Comparison of ENCODE assay signal across 15 cellular contexts in genomic region chr3:114417682-114418081, GRCh38.
A peak's percentile ranks its signal among the peaks of the same experiment; 100 is the strongest.
DNase-seq lines count a peak whose midpoint lies in the region; ATAC-seq and TF ChIP-seq lines count a peak whose summit lies in the region.
"Had no signal": no experiment of that assay in that cellular context is flagged by ENCODE, and none has a peak within 500 bp of the region (broad histone marks: within the 10 kb centered on the region; RNA-seq: fewer than 3 reads in every experiment).

No MANE protein-coding gene starts in this region.

- no peaks in the 10 kb centered on the region for H3K36me3 Mint-ChIP-seq in activated T-helper 17 cell treated with anti-CD3 and anti-CD28 coated beads, Interleukin-2, amount 50 U/mL, for 72 hours (ENCODE audit: low read depth)

- H3K27me3 ChIP-seq in gastrocnemius medialis: no peaks in the 10 kb centered on the region

- no peak for TF ChIP-seq POLR2A in gastrocnemius medialis (IDR thresholded peaks at IDR 0.05)

- H3K9me3 Mint-ChIP-seq in activated T-helper 17 cell treated with anti-CD3 and anti-CD28 coated beads, Interleukin-2, amount 50 U/mL, for 72 hours: no peaks in the 10 kb centered on the region
- H3K9me3 Mint-ChIP-seq: dendritic cell treated with granulocyte-macrophage colony-stimulating factor and Interleukin-4, amounts not matched to agents 40 ng/mL and 50 ng/mL, for 4 days had no signal

- peaks cover 24% of the 10 kb centered on the region for H3K4me1 Mint-ChIP-seq in activated T-helper 17 cell treated with anti-CD3 and anti-CD28 coated beads, Interleukin-2, amount 50 U/mL, for 72 hours

- H3K27ac ChIP-seq in gastrocnemius medialis: peak overlapping the region; percentile 55 to 79 (median 72)
- H3K27ac ChIP-seq: 22Rv1, lower lobe of right lung, parathyroid adenoma had no signal

- H3K27ac Mint-ChIP-seq in activated T-helper 17 cell treated with anti-CD3 and anti-CD28 coated beads, Interleukin-2, amount 50 U/mL, for 72 hours: peak overlapping the region; percentile 88
- H3K27ac Mint-ChIP-seq: dendritic cell treated with granulocyte-macrophage colony-stimulating factor and Interleukin-4, amounts not matched to agents 40 ng/mL and 50 ng/mL, for 4 days had no signal

- ATAC-seq in HG02763 (IDR thresholded peaks at IDR 0.05; ENCODE audit: unreplicated experiment) (peak; percentile 10), gastrocnemius medialis (no peak), GM18870 (IDR thresholded peaks at IDR 0.05; ENCODE audit: unreplicated experiment) (no peak), GM18517 (IDR thresholded peaks at IDR 0.05; ENCODE audit: unreplicated experiment) (no peak)
- ATAC-seq in activated T-helper 17 cell treated with anti-CD3 and anti-CD28 coated beads, Interleukin-2, amount 50 U/mL, for 72 hours (replicated peaks): no peak
- ATAC-seq: lower lobe of right lung had no signal

- H3K36me3 ChIP-seq in gastrocnemius medialis: no peaks in the 10 kb centered on the region
- H3K36me3 ChIP-seq: lower lobe of right lung had no signal

- H3K4me1 ChIP-seq in gastrocnemius medialis: peaks cover 87 to 95% of the 10 kb centered on the region in 2 donors
- H3K4me1 ChIP-seq: parathyroid adenoma had no signal

- no peak overlapping the region for H3K4me3 ChIP-seq in gastrocnemius medialis
- H3K4me3 ChIP-seq: lower lobe of right lung had no signal

- peak overlapping the region; percentile 61 for H3K4me3 Mint-ChIP-seq in activated T-helper 17 cell treated with anti-CD3 and anti-CD28 coated beads, Interleukin-2, amount 50 U/mL, for 72 hours
- H3K4me3 Mint-ChIP-seq: dendritic cell treated with granulocyte-macrophage colony-stimulating factor and Interleukin-4, amounts not matched to agents 40 ng/mL and 50 ng/mL, for 4 days had no signal

- in situ Hi-C loops in gastrocnemius medialis (cut with MboI; ENCODE audit: low sequenced_read_pairs in 4 of 4): loop anchor here in 1 of 4 donors (25.0 kb wide), 1 partner anchor 195 kb away; no protein-coding TSS in a partner anchor

- H3K9me3 ChIP-seq in gastrocnemius medialis: no peaks in the 10 kb centered on the region
- H3K9me3 ChIP-seq: lower lobe of right lung had no signal

- peak; percentile 39 for DNase-seq in NCI-H526 treated with DMSO at 0.1 percent for 48 hours (lab: John Stamatoyannopoulos, UW)
- no peak for DNase-seq in NCI-H526 (lab: John Stamatoyannopoulos, UW)
- DNase-seq in gastrocnemius medialis: no peak
- no peak for DNase-seq in GM10266 (ENCODE audit: extremely low spot score)
- DNase-seq: hippocampal formation, lower lobe of right lung, NCI-H1105, SHP77 had no signal

- no peaks in the 10 kb centered on the region for H3K27me3 Mint-ChIP-seq in activated T-helper 17 cell treated with anti-CD3 and anti-CD28 coated beads, Interleukin-2, amount 50 U/mL, for 72 hours
- H3K27me3 Mint-ChIP-seq: dendritic cell treated with granulocyte-macrophage colony-stimulating factor and Interleukin-4, amounts not matched to agents 40 ng/mL and 50 ng/mL, for 4 days had no signal

- intact Hi-C loops in gastrocnemius medialis (cut with DNase I; ENCODE audit: low total_unique reads): loop anchor here (2.0 to 10.0 kb wide), 5 partner anchors 17 to 263 kb away; no protein-coding TSS in a partner anchor

- no peak for TF ChIP-seq CTCF in gastrocnemius medialis (IDR thresholded peaks at IDR 0.05 in 4 of 5, conservative IDR thresholded peaks at IDR 0.05 in 1 of 5)
- no peak for TF ChIP-seq CTCF in GM10266 (IDR thresholded peaks at IDR 0.05; ENCODE audit: control insufficient read depth, insufficient read depth, low read depth, missing control alignments)
